Comparison of ENCODE assay signal across 1 cellular context in genomic region chr19:18731562-18732008, GRCh38.
A peak's percentile ranks its signal among the peaks of the same experiment; 100 is the strongest.
TF ChIP-seq lines count a peak whose summit lies in the region.

No MANE protein-coding gene starts in this region.

TF ChIP-seq in HepG2, 621 proteins besides CTCF, POLR2A, EP300 and RAD21 (continued from another document and continues in another):
- TF ChIP-seq ZNF142 (CRISPR knock-in tag; IDR thresholded peaks at IDR 0.05) = no peak
- TF ChIP-seq ZNF34 (CRISPR knock-in tag; IDR thresholded peaks at IDR 0.05; ENCODE audit: borderline replicate concordance) = no peak
- no peak for TF ChIP-seq SOX6 (IDR thresholded peaks at IDR 0.05)
- peak; percentile 47 for TF ChIP-seq SOX6 (CRISPR knock-in tag; IDR thresholded peaks at IDR 0.05)
- TF ChIP-seq HOXA7 (CRISPR knock-in tag; IDR thresholded peaks at IDR 0.05) = no peak
- no peak for TF ChIP-seq ZNF619 (CRISPR knock-in tag; IDR thresholded peaks at IDR 0.05)
- TF ChIP-seq NFRKB (IDR thresholded peaks at IDR 0.05) = no peak
- TF ChIP-seq ZNF552 (CRISPR knock-in tag; IDR thresholded peaks at IDR 0.05; ENCODE audit: borderline replicate concordance) = no peak
- TF ChIP-seq HOXA3 (CRISPR knock-in tag; IDR thresholded peaks at IDR 0.05) = peak; percentile 74
- no peak for TF ChIP-seq RFX5 (IDR thresholded peaks at IDR 0.05; ENCODE audit: low read depth, low read length)
- TF ChIP-seq PRDM4 (CRISPR knock-in tag; IDR thresholded peaks at IDR 0.05; ENCODE audit: borderline replicate concordance) = no peak
- TF ChIP-seq ZNF883 (CRISPR knock-in tag; IDR thresholded peaks at IDR 0.05; ENCODE audit: not compliant biosample characterization) = peak; percentile 50
- TF ChIP-seq ZNF652 (CRISPR knock-in tag; IDR thresholded peaks at IDR 0.05; ENCODE audit: borderline replicate concordance, low read depth) = no peak
- TF ChIP-seq KDM5A (IDR thresholded peaks at IDR 0.05; ENCODE audit: borderline replicate concordance, low read length) = no peak
- no peak for TF ChIP-seq CHD4 (IDR thresholded peaks at IDR 0.05; ENCODE audit: borderline replicate concordance, low read length)
- no peak for TF ChIP-seq REXO4 (CRISPR knock-in tag; IDR thresholded peaks at IDR 0.05; ENCODE audit: borderline replicate concordance)
- TF ChIP-seq POGK (CRISPR knock-in tag; conservative IDR thresholded peaks at IDR 0.05) = no peak
- peak; percentile 58; the same call in 1 of the 2 replicates for TF ChIP-seq SP5 (CRISPR knock-in tag; IDR thresholded peaks at IDR 0.05; ENCODE audit: borderline replicate concordance, low read depth)
- no peak for TF ChIP-seq TFE3 (CRISPR knock-in tag; IDR thresholded peaks at IDR 0.05)
- TF ChIP-seq ZNF629 (CRISPR knock-in tag; conservative IDR thresholded peaks at IDR 0.05) = 0 out of 2 replicates have a peak, but pooled peaks have one; percentile 14
- no peak for TF ChIP-seq CC2D1A (CRISPR knock-in tag; IDR thresholded peaks at IDR 0.05)
- TF ChIP-seq HNRNPUL1 (IDR thresholded peaks at IDR 0.05; ENCODE audit: low read depth, low read length) = no peak
- 0 out of 2 replicates have a peak, but pooled peaks have one; percentile 47 for TF ChIP-seq ZNF33B (CRISPR knock-in tag; IDR thresholded peaks at IDR 0.05)
- peak; percentile 87 for TF ChIP-seq PAXIP1 (CRISPR knock-in tag; conservative IDR thresholded peaks at IDR 0.05)
- TF ChIP-seq HNF1A (IDR thresholded peaks at IDR 0.05; ENCODE audit: low read depth) = no peak
- TF ChIP-seq HNF1A (CRISPR knock-in tag; IDR thresholded peaks at IDR 0.05; ENCODE audit: borderline replicate concordance) = peak; percentile 55; the same call in 1 of the 2 replicates
- TF ChIP-seq ZNF788 (CRISPR knock-in tag; IDR thresholded peaks at IDR 0.05; ENCODE audit: borderline replicate concordance) = peak; percentile 77; the same call in 1 of the 2 replicates
- no peak for TF ChIP-seq FOXA1 (IDR thresholded peaks at IDR 0.05)
- no peak for TF ChIP-seq FOXA1 (CRISPR knock-in tag; IDR thresholded peaks at IDR 0.05)
- TF ChIP-seq KLF13 (CRISPR knock-in tag; IDR thresholded peaks at IDR 0.05) = no peak
- TF ChIP-seq TFDP2 (CRISPR knock-in tag; IDR thresholded peaks at IDR 0.05) = no peak; the same call in none of the 2 replicates
- TF ChIP-seq BORCS8-MEF2B (CRISPR knock-in tag; IDR thresholded peaks at IDR 0.05) = no peak; the same call in 1 of the 2 replicates
- peak; percentile 58 for TF ChIP-seq TEAD3 (CRISPR knock-in tag; optimal IDR thresholded peaks at IDR 0.05; ENCODE audit: borderline replicate concordance)
- no peak for TF ChIP-seq NR2F6 (IDR thresholded peaks at IDR 0.05)
- peak; percentile 68; the same call in 1 of the 2 replicates for TF ChIP-seq NR2F6 (CRISPR knock-in tag; IDR thresholded peaks at IDR 0.05)
- TF ChIP-seq ZSCAN21 (CRISPR knock-in tag; IDR thresholded peaks at IDR 0.05; ENCODE audit: borderline replicate concordance) = peak; percentile 60; the same call in 1 of the 2 replicates
- TF ChIP-seq SSRP1 (CRISPR knock-in tag; IDR thresholded peaks at IDR 0.05) = no peak
- TF ChIP-seq SETDB1 (CRISPR knock-in tag; IDR thresholded peaks at IDR 0.05; ENCODE audit: borderline replicate concordance) = no peak
